ENCODE assay signal across 11 cellular contexts in genomic region chr7:130380121-130380860, GRCh38. TPM values are rescaled to one million over a fixed set of nuclear protein-coding genes. Genes with fewer than 3 reads are reported as not detected.
A peak's percentile ranks its signal among the peaks of the same experiment; 100 is the strongest.
DNase-seq lines count a peak whose midpoint lies in the region; ATAC-seq and TF ChIP-seq lines count a peak whose summit lies in the region.
"Had no signal": no experiment of that assay in that cellular context is flagged by ENCODE, and none has a peak within 500 bp of the region (broad histone marks: within the 10 kb centered on the region; RNA-seq: fewer than 3 reads in every experiment).

Gene CPA1 (plus strand): TSS chr7:130380494. CDS start chr7:130380521, 27 bp downstream.

- TF ChIP-seq CTCF in HEK293 (tag by site-specific recombination; IDR thresholded peaks at IDR 0.05) (no peak), left lung (IDR thresholded peaks at IDR 0.05) (no peak)

- ATAC-seq in T-cell (replicated peaks in 1 of 4) (no peak), left lung (peak; percentile 66), sciatic nerve (peak; percentile 57), HG03457 (IDR thresholded peaks at IDR 0.05; ENCODE audit: unreplicated experiment) (no peak)

- H3K4me3 ChIP-seq in HEK293 (ENCODE audit: low read depth, low read length) = no peak within 1 kb of the TSS
- H3K4me3 ChIP-seq in left lung = no peak within 1 kb of the TSS

- H3K4me1 ChIP-seq in HEK293 (ENCODE audit: control insufficient read depth, insufficient read depth, low read length) (no peaks in the 10 kb centered on the region), left lung (no peaks in the 10 kb centered on the region)

- no peaks in the 10 kb centered on the region for H3K4me1 Mint-ChIP-seq in T-cell
- H3K4me1 Mint-ChIP-seq: activated naive CD4-positive, alpha-beta T cell treated with anti-CD3 and anti-CD28 coated beads, Interleukin-2, amount 10 ng/mL, durations not matched to agents 7 days and 5 days had no signal

- POLR2A ChIA-PET in HEK293 (lab: Yijun Ruan, JAX) (no interaction called here), T-cell (lab: Charles Lee) (no interaction called here), HEK293T (lab: Yijun Ruan, JAX) (no interaction called here)

- CTCF ChIA-PET in HEK293 (lab: Yijun Ruan, JAX) (interaction anchor here (0.6 to 0.7 kb wide), 2 partner anchors 156 to 627 kb away, joined by 3 to 5 read pairs; no protein-coding TSS in a partner anchor), T-cell (lab: Charles Lee) (no interaction called here), HEK293T (lab: Yijun Ruan, JAX) (no interaction called here)

- H3K36me3 Mint-ChIP-seq in T-cell = peaks cover 3% of the 10 kb centered on the region
- H3K36me3 Mint-ChIP-seq: activated naive CD4-positive, alpha-beta T cell treated with anti-CD3 and anti-CD28 coated beads, Interleukin-2, amount 10 ng/mL, durations not matched to agents 7 days and 5 days had no signal

- no peak within 1 kb of the TSS for H3K4me3 Mint-ChIP-seq in T-cell
- H3K4me3 Mint-ChIP-seq: activated naive CD4-positive, alpha-beta T cell treated with anti-CD3 and anti-CD28 coated beads, Interleukin-2, amount 10 ng/mL, durations not matched to agents 7 days and 5 days; immature natural killer cell had no signal

- H3K9me3 Mint-ChIP-seq in T-cell = peaks cover 0 to 8% (median 7%) of the 10 kb centered on the region in 3 donors

- H3K36me3 ChIP-seq in HEK293 (ENCODE audit: control insufficient read depth in 2 of 2, insufficient read depth in 1 of 2, low read length in 2 of 2) (no peaks in the 10 kb centered on the region), left lung (no peaks in the 10 kb centered on the region)

- no peak within 1 kb of the TSS for H3K27ac Mint-ChIP-seq in T-cell
- H3K27ac Mint-ChIP-seq: activated naive CD4-positive, alpha-beta T cell treated with anti-CD3 and anti-CD28 coated beads, Interleukin-2, amount 10 ng/mL, durations not matched to agents 7 days and 5 days; immature natural killer cell had no signal

- H3K27me3 ChIP-seq in left lung = no peaks in the 10 kb centered on the region

- no peaks in the 10 kb centered on the region for H3K9me3 ChIP-seq in HEK293 (ENCODE audit: control insufficient read depth, insufficient read depth, low read depth, low read length)
- peaks cover 0 to 14% of the 10 kb centered on the region in 2 donors for H3K9me3 ChIP-seq in left lung

- DNase-seq in T-cell (no peak), left lung (no peak), sciatic nerve (ENCODE audit: low spot score) (no peak), NCI-H526 treated with DMSO at 0.1 percent for 48 hours (lab: John Stamatoyannopoulos, UW) (no peak), NCI-H2196 treated with DMSO at 0.1 percent for 48 hours (lab: John Stamatoyannopoulos, UW; ENCODE audit: unreplicated experiment) (no peak), HEK293T (ENCODE audit: extremely low spot score) (no peak)
- DNase-seq: activated naive CD4-positive, alpha-beta T cell treated with anti-CD3 and anti-CD28 coated beads, Interleukin-2, amount 10 ng/mL, durations not matched to agents 7 days and 5 days; immature natural killer cell; substantia nigra had no signal

- no peaks in the 10 kb centered on the region for H3K27me3 Mint-ChIP-seq in T-cell

- H3K27ac ChIP-seq in HEK293 (ENCODE audit: extremely low read depth, low read depth, low read length) = no peak within 1 kb of the TSS
- no peak within 1 kb of the TSS for H3K27ac ChIP-seq in left lung

- intact Hi-C loops in left lung (cut with DNase I) = no loop called here
- intact Hi-C loops in sciatic nerve (cut with DNase I) = no loop called here

TF ChIP-seq in HEK293, 187 proteins besides CTCF, POLR2A, EP300 and RAD21:
- TF ChIP-seq ZNF560 (tag by site-specific recombination; IDR thresholded peaks at IDR 0.05; ENCODE audit: borderline replicate concordance) (no peak), ZNF398 (tag by site-specific recombination; IDR thresholded peaks at IDR 0.05) (0 out of 2 replicates have a peak, but pooled peaks have one; percentile 9), ZNF280C (tag by site-specific recombination; IDR thresholded peaks at IDR 0.05) (no peak), ZIC2 (tag by site-specific recombination; IDR thresholded peaks at IDR 0.05) (peak; percentile 28; the same call in 1 of the 2 replicates), ZNF354C (tag by site-specific recombination; IDR thresholded peaks at IDR 0.05; ENCODE audit: borderline replicate concordance, low read depth) (no peak)
TF ChIP-seq in HEK293: peak in this region for 2.

TF ChIP-seq in HEK293T, 16 proteins besides CTCF, POLR2A, EP300 and RAD21:
- TF ChIP-seq SP1 (IDR thresholded peaks at IDR 0.05) (no peak), ZNF384 (IDR thresholded peaks at IDR 0.05) (no peak)

RNA-seq across cellular contexts. Expression of gene CPA1, which starts in this region (rescaled TPM):
- total RNA-seq in T-cell = 10 to 100 TPM in 3 of 5 donors, not detected in 2; 15.8 to 22.5 (median 16.0) TPM
- under 1 TPM in 1 of 2 donors, not detected in 1; 0.34 TPM for total RNA-seq in left lung
- 4.1 TPM for total RNA-seq in sciatic nerve

Comparison
In these comparisons a context has a peak if more than half of its experiments do, and no peak if none do; other contexts are left out.
1. Peak in ATAC-seq in left lung; RNA of the gene not detected or under 1 TPM.